27 cellular contexts compared by ENCODE assay signal in the genomic region with DNA sequence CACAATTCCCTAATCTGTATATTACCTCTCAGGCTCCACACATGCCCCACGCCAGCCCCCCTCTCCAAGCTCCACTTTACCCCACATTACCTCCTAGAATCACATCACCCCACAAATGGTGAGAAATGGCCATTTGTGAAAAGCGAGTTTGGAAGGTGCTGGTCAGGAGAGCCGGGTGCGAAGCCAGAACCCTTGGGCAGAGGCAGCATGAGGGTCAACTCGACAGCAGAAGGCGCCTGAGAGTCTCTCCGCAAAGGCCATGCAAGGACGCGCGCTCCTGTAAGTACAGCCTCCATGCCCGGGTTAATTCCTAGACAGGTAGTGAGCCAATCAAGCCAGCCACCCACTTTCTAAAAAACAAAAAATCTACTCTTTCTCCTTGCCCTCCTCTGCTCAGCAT. TPM values are rescaled to one million over a fixed set of nuclear protein-coding genes. Genes with fewer than 3 reads are reported as not detected.
"Had no signal": no experiment of that assay in that cellular context is flagged by ENCODE, and none has a peak within 500 bp of the region (broad histone marks: within the 10 kb centered on the region; RNA-seq: fewer than 3 reads in every experiment).

No MANE protein-coding gene starts in this region.

- H3K4me3 Mint-ChIP-seq: IgD-negative memory B cell had no signal

- H3K4me3 ChIP-seq: K562 had no signal

- H3K27ac ChIP-seq: HL-60, KMS-11 had no signal

- H3K9me2 ChIP-seq: SK-N-SH had no signal

- H3K9ac ChIP-seq: KMS-11, SK-N-SH had no signal

- H3K4me1 Mint-ChIP-seq: IgD-negative memory B cell had no signal

- DNase-seq: MV-4-11, NCI-H1048, NCI-H1105, NCI-H1417, NCI-H1436 treated with DMSO at 0.1 percent for 48 hours, NCI-H1694, NCI-H187 treated with DMSO at 0.1 percent for 48 hours, NCI-H2081, NCI-H2107, NCI-H2227 treated with DMSO at 0.1 percent for 48 hours, NCI-H446, NCI-H510A, NCI-H524 treated with DMSO at 0.1 percent for 48 hours, NCI-H69, NCI-H774, RPMI8226, SHP77, SK-N-SH had no signal

- H3K4me2 ChIP-seq: KMS-11, SK-N-SH had no signal

- H3K36me3 Mint-ChIP-seq: IgD-negative memory B cell had no signal

- H3K27ac Mint-ChIP-seq: IgD-negative memory B cell had no signal

- ATAC-seq: K562 had no signal

- FAIRE-seq: HTR-8/SVneo, K562, RCC 7860 had no signal

- H3K9me3 ChIP-seq: SK-N-SH had no signal

RNA-seq across cellular contexts. Expression of gene RHOXF2, which starts 42.4 kb away (rescaled TPM):
- total RNA-seq: LHCN-M2, MCF 10A, SK-MEL-5 had no signal
- polyA plus RNA-seq: IgD-negative memory B cell, SK-N-SH had no signal
